8 cellular contexts compared by ENCODE assay signal in genomic region chr20:59087829-59088433, GRCh38. TPM values are rescaled to one million over a fixed set of nuclear protein-coding genes. Genes with fewer than 3 reads are reported as not detected.
A peak's percentile ranks its signal among the peaks of the same experiment; 100 is the strongest.
DNase-seq lines count a peak whose midpoint lies in the region; ATAC-seq and TF ChIP-seq lines count a peak whose summit lies in the region.

No MANE protein-coding gene starts in this region.

- no peaks in the 10 kb centered on the region; the same call in 2 of the 3 replicates for H3K9me3 Mint-ChIP-seq in GM23338
- H3K9me3 Mint-ChIP-seq in central memory CD8-positive, alpha-beta T cell: no peaks in the 10 kb centered on the region

- no peaks in the 10 kb centered on the region for H3K36me3 ChIP-seq in GM23338 (ENCODE audit: insufficient read depth)

- no peaks in the 10 kb centered on the region for H3K4me1 Mint-ChIP-seq in GM23338
- H3K4me1 Mint-ChIP-seq in central memory CD8-positive, alpha-beta T cell: no peaks in the 10 kb centered on the region

- no peaks in the 10 kb centered on the region for H3K4me1 ChIP-seq in GM23338 (ENCODE audit: insufficient read depth)

- H3K9me2 ChIP-seq in GM23338 (ENCODE audit: insufficient read depth): no peaks in the 10 kb centered on the region

- H3K36me3 Mint-ChIP-seq in GM23338 (ENCODE audit: low read depth): no peaks in the 10 kb centered on the region
- peaks cover 2% of the 10 kb centered on the region for H3K36me3 Mint-ChIP-seq in central memory CD8-positive, alpha-beta T cell (ENCODE audit: insufficient read depth)

- H3K27ac Mint-ChIP-seq in GM23338: no peak overlapping the region
- H3K27ac Mint-ChIP-seq in central memory CD8-positive, alpha-beta T cell (ENCODE audit: low read depth): no peak overlapping the region

- ATAC-seq in GM23338 (peak; percentile 96), left colon (peak; percentile 94), HG03280 (IDR thresholded peaks at IDR 0.05; ENCODE audit: unreplicated experiment) (no peak)
- ATAC-seq in central memory CD8-positive, alpha-beta T cell (replicated peaks; ENCODE audit: extremely low read depth, poor library complexity, severe bottlenecking): no peak

- no peak overlapping the region for H2AFZ ChIP-seq in GM23338

- H3K4me3 Mint-ChIP-seq in GM23338: no peak overlapping the region
- H3K4me3 Mint-ChIP-seq in central memory CD8-positive, alpha-beta T cell: no peak overlapping the region

- H3K27me3 ChIP-seq in AG04450 (ENCODE audit: control insufficient read depth, insufficient read depth, low read length) (peaks cover 13% of the 10 kb centered on the region), GM23338 (ENCODE audit: insufficient read depth) (no peaks in the 10 kb centered on the region)

- no peaks in the 10 kb centered on the region for H3K27me3 Mint-ChIP-seq in GM23338 (ENCODE audit: insufficient read depth, low read depth, poor library complexity)
- H3K27me3 Mint-ChIP-seq in central memory CD8-positive, alpha-beta T cell: no peaks in the 10 kb centered on the region

- H3K9me3 ChIP-seq in AG04450 (ENCODE audit: control insufficient read depth, insufficient read depth, low read length): no peaks in the 10 kb centered on the region

- H4K20me1 ChIP-seq in GM23338 (replicated peaks; ENCODE audit: insufficient read depth): no peaks in the 10 kb centered on the region

- no peaks in the 10 kb centered on the region for H3F3A ChIP-seq in GM23338 (replicated peaks; ENCODE audit: low read depth)

- DNase-seq in AG04450 (ENCODE audit: low read depth, low spot score) (no peak), GM23338 (ENCODE audit: low spot score) (peak; percentile 91), NCI-H345 (lab: John Stamatoyannopoulos, UW) (peak; percentile 57), left colon (peak; percentile 60 to 93)
- peak; percentile 85 to 88 for DNase-seq in activated CD4-positive, alpha-beta T cell treated with anti-CD3 and anti-CD28 coated beads for 24 hours (ENCODE audit: low read depth in 2 of 2)
- peak; percentile 70 to 84 for DNase-seq in central memory CD8-positive, alpha-beta T cell (ENCODE audit: low spot score in 2 of 2)
- peak; percentile 87 for DNase-seq in stimulated activated CD4-positive, alpha-beta T cell treated with anti-CD3 and anti-CD28 coated beads, Interleukin-4, amount 100 ng/mL, for 1 hour

- POLR2A ChIA-PET in AG04450 (lab: Yijun Ruan, JAX): interaction anchor here (0.6 kb wide), 1 partner anchor 16 kb away, joined by 3 read pairs; no protein-coding TSS in a partner anchor

- intact Hi-C loops in left colon (cut with DNase I, micrococcal nuclease): loop anchor here (5.0 to 10.0 kb wide), 3 partner anchors 134 to 317 kb away; no protein-coding TSS in a partner anchor

- H3K27ac ChIP-seq in AG04450 (ENCODE audit: low read depth, low read length) (no peak overlapping the region), GM23338 (ENCODE audit: low read depth) (no peak overlapping the region)

- TF ChIP-seq CTCF in AG04450 (IDR thresholded peaks at IDR 0.05; ENCODE audit: low read depth, low read length) (peak; percentile 90), GM23338 (conservative IDR thresholded peaks at IDR 0.05; ENCODE audit: low read depth in 2 of 2) (peak; percentile 85 to 95)

- CTCF ChIA-PET in AG04450 (lab: Charles Lee): interaction anchor here (0.5 to 2.6 kb wide), 44 partner anchors 8 to 1488 kb away, joined by 3 to 24 read pairs (median 4); no protein-coding TSS in a partner anchor

- no peaks in the 10 kb centered on the region for H3K79me2 ChIP-seq in GM23338 (replicated peaks; ENCODE audit: insufficient read depth)

- no peak overlapping the region for H3K4me2 ChIP-seq in GM23338

- H3K4me3 ChIP-seq in AG04450 (ENCODE audit: low read depth, low read length) (no peak overlapping the region), GM23338 (no peak overlapping the region)

TF ChIP-seq in GM23338, 12 proteins besides CTCF, POLR2A, EP300 and RAD21 (continues in another document):
- no peak for TF ChIP-seq ETS1 (IDR thresholded peaks at IDR 0.05)
- no peak for TF ChIP-seq REST (IDR thresholded peaks at IDR 0.05; ENCODE audit: unreplicated experiment)

RNA-seq across cellular contexts. Expression of gene PRELID3B, which starts 45.3 kb away (rescaled TPM):
- 51.7 and 58.2 TPM in 2 replicates for polyA plus RNA-seq in AG04450 (2011; rRNA removed)
- polyA minus RNA-seq in AG04450 (2011; rRNA and poly(A)+ RNA removed): 50.3 and 58.5 TPM in 2 replicates
- total RNA-seq in GM23338 (2014; rRNA removed; shearing (Covaris generic)): 43.6 and 47.4 TPM in 2 replicates
- polyA plus RNA-seq in GM23338 (2016; fragmentation: Nextera tagmentation; extraction: Ambion mirVana): 33.4 and 42.7 TPM in 2 replicates
- 100 to 1,000 TPM; 125 to 137 TPM for total RNA-seq in left colon

RNA-seq across cellular contexts. Expression of gene ATP5F1E, which starts 55.8 kb away (rescaled TPM):
- 70.8 and 84.3 TPM in 2 replicates for polyA plus RNA-seq in AG04450 (2011; rRNA removed)
- polyA minus RNA-seq in AG04450 (2011; rRNA and poly(A)+ RNA removed): 9.6 and 11.4 TPM in 2 replicates
- total RNA-seq in GM23338 (2014; rRNA removed; shearing (Covaris generic)): 8.5 and 12.9 TPM in 2 replicates
- polyA plus RNA-seq in GM23338 (2016; fragmentation: Nextera tagmentation; extraction: Ambion mirVana): 211 and 233 TPM in 2 replicates
- total RNA-seq in left colon: 10 to 100 TPM; 64.2 to 79.2 TPM

Comparison
In these comparisons a context has a peak if more than half of its experiments do, and no peak if none do; other contexts are left out.
1. ATAC-seq: peak in GM23338 (single experiment) and left colon (single experiment); none in central memory CD8-positive, alpha-beta T cell (single experiment) and HG03280 (single experiment).